Comparison of ENCODE assay signal across 13 cellular contexts in genomic region chr1:156108057-156108456, GRCh38. TPM values are rescaled to one million over a fixed set of nuclear protein-coding genes. Genes with fewer than 3 reads are reported as not detected.
DNase-seq lines count a peak whose midpoint lies in the region; ATAC-seq and TF ChIP-seq lines count a peak whose summit lies in the region.
"Had no signal": no experiment of that assay in that cellular context is flagged by ENCODE, and none has a peak within 500 bp of the region (broad histone marks: within the 10 kb centered on the region; RNA-seq: fewer than 3 reads in every experiment).

No MANE protein-coding gene starts in this region.

- POLR2A ChIA-PET in HCT116 (lab: Charles Lee): interaction anchor here (0.9 to 1.6 kb wide), 2 partner anchors 13 to 17 kb away, joined by 3 to 4 read pairs; no protein-coding TSS in a partner anchor

- no peaks in the 10 kb centered on the region for H3K9me2 ChIP-seq in HCT116 (ENCODE audit: insufficient read depth)

- peak overlapping the region; percentile 5; the same call in 1 of the 2 replicates for H3K9ac ChIP-seq in HCT116 (ENCODE audit: low read length)

- H4K20me1 ChIP-seq in HCT116 (ENCODE audit: insufficient read depth): no peaks in the 10 kb centered on the region

- BruUV-seq in HCT116 (replicated peaks; lab: Mats Ljungman, UMichigan): no TSS peak

- no peak for TF ChIP-seq RAD21 in HCT116 (IDR thresholded peaks at IDR 0.05; ENCODE audit: low read depth)

- DNase-seq in HCT116 (ENCODE audit: low read depth, low spot score) (no peak), ascending aorta (ENCODE audit: low spot score in 2 of 2) (no peak), gastrocnemius medialis (no peak), GM19240 (ENCODE audit: insufficient read length, low spot score) (no peak), NCI-H2107 (lab: John Stamatoyannopoulos, UW) (no peak), left colon (no peak)
- DNase-seq: Caco-2, NCI-H1105, NCI-H526 treated with DMSO at 0.1 percent for 48 hours had no signal

- H3K9me3 ChIP-seq in HCT116 (ENCODE audit: control insufficient read depth in 1 of 2, insufficient read depth in 1 of 2, low read depth in 1 of 2, low read length in 2 of 2): no peaks in the 10 kb centered on the region
- H3K9me3 ChIP-seq in ascending aorta: no peaks in the 10 kb centered on the region
- no peaks in the 10 kb centered on the region for H3K9me3 ChIP-seq in gastrocnemius medialis
- H3K9me3 ChIP-seq: Caco-2, prostate gland had no signal

- intact Hi-C loops in HCT116 (cut with micrococcal nuclease): no loop called here
- intact Hi-C loops in ascending aorta (cut with DNase I): no loop called here
- intact Hi-C loops in gastrocnemius medialis (cut with DNase I; ENCODE audit: low total_unique reads): loop anchor here (10.0 kb wide), 1 partner anchor 357 kb away; no protein-coding TSS in a partner anchor
- intact Hi-C loops in left colon (cut with DNase I, micrococcal nuclease): no loop called here

- TF ChIP-seq POLR2A in HCT116 (IDR thresholded peaks at IDR 0.05; ENCODE audit: borderline replicate concordance, extremely low read depth, insufficient read depth, insufficient read length) (no peak), gastrocnemius medialis (IDR thresholded peaks at IDR 0.05) (no peak)

- 0 out of 2 replicates have a peak, but pooled peaks cover 3% of the 10 kb centered on the region for H3K79me2 ChIP-seq in HCT116 (ENCODE audit: insufficient read depth, low read length)

- H3K4me1 ChIP-seq in HCT116 (ENCODE audit: control insufficient read depth in 1 of 2, insufficient read depth in 2 of 2, low read length in 2 of 2) (peaks cover 67 to 91% of the 10 kb centered on the region in 2 experiments), ascending aorta (peaks cover 27 to 41% of the 10 kb centered on the region in 2 donors), gastrocnemius medialis (peaks cover 69% of the 10 kb centered on the region in 2 donors)

- H3K27me3 ChIP-seq in HCT116 (ENCODE audit: insufficient read depth, low read length) (no peaks in the 10 kb centered on the region), ascending aorta (no peaks in the 10 kb centered on the region), gastrocnemius medialis (no peaks in the 10 kb centered on the region)

- H2AFZ ChIP-seq in HCT116 (ENCODE audit: low read depth, low read length, poor library complexity, severe bottlenecking): no peak overlapping the region

- TF ChIP-seq CTCF in HCT116 (IDR thresholded peaks at IDR 0.05 in 2 of 3, conservative IDR thresholded peaks at IDR 0.05 in 1 of 3; ENCODE audit: borderline replicate concordance in 1 of 3, insufficient read depth in 1 of 3, low read depth in 2 of 3, low read length in 2 of 3) (no peak), ascending aorta (IDR thresholded peaks at IDR 0.05) (no peak), gastrocnemius medialis (IDR thresholded peaks at IDR 0.05 in 4 of 5, conservative IDR thresholded peaks at IDR 0.05 in 1 of 5) (no peak)

- H3K27ac ChIP-seq in HCT116 (ENCODE audit: low read depth, low read length) (no peak overlapping the region), ascending aorta (peak overlapping the region; percentile 95 to 96), gastrocnemius medialis (peak overlapping the region; percentile 96 to 99 (median 98))

- H3K36me3 ChIP-seq in HCT116 (ENCODE audit: control insufficient read depth in 1 of 2, insufficient read depth in 2 of 2, low read length in 2 of 2): no peaks in the 10 kb centered on the region
- H3K36me3 ChIP-seq in ascending aorta: no peaks in the 10 kb centered on the region
- no peaks in the 10 kb centered on the region for H3K36me3 ChIP-seq in gastrocnemius medialis
- H3K36me3 ChIP-seq: prostate gland had no signal

- RAD21 ChIA-PET in HCT116 (lab: Charles Lee; ENCODE audit: low non-redundant PET in 1 of 2, low total read pairs in 2 of 2, uncharacterized antibody in 2 of 2, unreplicated experiment in 2 of 2): no interaction called here

- no peak for ATAC-seq in HCT116
- no peak for ATAC-seq in gastrocnemius medialis
- no peak for ATAC-seq in left colon

- H3K4me3 ChIP-seq in HCT116 (replicated peaks in 1 of 2; ENCODE audit: low read depth in 1 of 2, low read length in 2 of 2): no peak overlapping the region
- H3K4me3 ChIP-seq in ascending aorta: no peak overlapping the region
- peak overlapping the region in 2 of 4 donors; percentile 7 to 19 for H3K4me3 ChIP-seq in gastrocnemius medialis
- H3K4me3 ChIP-seq: lung, prostate gland had no signal

- in situ Hi-C loops in gastrocnemius medialis (cut with MboI; ENCODE audit: low sequenced_read_pairs in 4 of 4): loop anchor here in 1 of 4 donors (25.0 kb wide), 1 partner anchor 379 kb away; no protein-coding TSS in a partner anchor

- H3K4me2 ChIP-seq in HCT116 (ENCODE audit: low read length): peak overlapping the region; percentile 89

- CTCF ChIA-PET in HCT116 (lab: Charles Lee): interaction anchor here (2.6 kb wide), 1 partner anchor 18 kb away, joined by 10 read pairs; no protein-coding TSS in a partner anchor

TF ChIP-seq in HCT116, 20 proteins besides CTCF, POLR2A, EP300 and RAD21 (continues in another document):
- TF ChIP-seq REST (IDR thresholded peaks at IDR 0.05; ENCODE audit: low read depth) (no peak), CBX3 (IDR thresholded peaks at IDR 0.05; ENCODE audit: low read depth) (no peak), EGR1 (IDR thresholded peaks at IDR 0.05; ENCODE audit: low read depth) (no peak), ZNF274 (IDR thresholded peaks at IDR 0.05; ENCODE audit: low read depth, low read length) (no peak), TCF7L2 (IDR thresholded peaks at IDR 0.05; ENCODE audit: borderline replicate concordance, extremely low read depth, insufficient read depth, insufficient read length) (no peak), SP1 (IDR thresholded peaks at IDR 0.05; ENCODE audit: low read depth) (no peak), SRF (IDR thresholded peaks at IDR 0.05; ENCODE audit: low read depth) (no peak), SIN3A (IDR thresholded peaks at IDR 0.05; ENCODE audit: low read depth) (no peak), CEBPB (IDR thresholded peaks at IDR 0.05; ENCODE audit: low read depth) (no peak), YY1 (IDR thresholded peaks at IDR 0.05; ENCODE audit: extremely low read depth, insufficient replicate concordance, low read depth, low read length) (no peak), ZFX (IDR thresholded peaks at IDR 0.05) (no peak)

RNA-seq across cellular contexts. Expression of gene LMNA, which starts 6.5 kb away (rescaled TPM):
- 528 TPM for total RNA-seq in HCT116 (2021; ENCODE audit: unreplicated experiment)
- polyA plus RNA-seq in HCT116 (2012): 440 and 523 TPM in 2 replicates
- total RNA-seq in ascending aorta: 783 TPM
- total RNA-seq in gastrocnemius medialis: 100 to 1,000 TPM; 143 to 244 (median 220) TPM
- 100 to 1,000 TPM; 335 to 478 TPM for total RNA-seq in left colon

RNA-seq across cellular contexts. Expression of gene MEX3A, which starts 25.8 kb away (rescaled TPM):
- total RNA-seq in HCT116 (2021; ENCODE audit: unreplicated experiment): 6.1 TPM
- 4.9 and 5.5 TPM in 2 replicates for polyA plus RNA-seq in HCT116 (2012)
- total RNA-seq in ascending aorta: 1.3 TPM
- total RNA-seq in gastrocnemius medialis: not detected
- total RNA-seq in left colon: 1 to 10 TPM in 1 of 2 donors, under 1 TPM in 1; 0.78 to 1.1 TPM

RNA-seq across cellular contexts. Expression of gene SEMA4A, which starts 45.3 kb away (rescaled TPM):
- total RNA-seq in HCT116 (2021; ENCODE audit: unreplicated experiment) (0.39 TPM), ascending aorta (0.64 TPM), gastrocnemius medialis (1 to 10 TPM in 2 of 4 donors, under 1 TPM in 2; 0.29 to 2.4 (median 1.2) TPM), left colon (1 to 10 TPM; 3.5 to 6.5 TPM)
- 0.30 and 0.37 TPM in 2 replicates for polyA plus RNA-seq in HCT116 (2012)
- total RNA-seq: HT1080 had no signal

RNA-seq across cellular contexts. Expression of gene RAB25, which starts 47.1 kb away (rescaled TPM):
- 142 TPM for total RNA-seq in HCT116 (2021; ENCODE audit: unreplicated experiment)
- polyA plus RNA-seq in HCT116 (2012): 210 and 227 TPM in 2 replicates
- not detected for total RNA-seq in ascending aorta
- 1 to 10 TPM in 1 of 4 donors, not detected in 3; 1.2 TPM for total RNA-seq in gastrocnemius medialis
- total RNA-seq in left colon: 100 to 1,000 TPM; 203 to 231 TPM
- total RNA-seq: glomerular endothelial cell had no signal

RNA-seq across cellular contexts. Expression of gene LAMTOR2, which starts 53.5 kb away (rescaled TPM):
- total RNA-seq in HCT116 (2021; ENCODE audit: unreplicated experiment) (60.2 TPM), ascending aorta (43.9 TPM), gastrocnemius medialis (10 to 100 TPM; 51.5 to 82.7 (median 72.6) TPM), left colon (10 to 100 TPM; 70.6 to 72.7 TPM)
- 83.5 and 97.1 TPM in 2 replicates for polyA plus RNA-seq in HCT116 (2012)
